Comparison of ENCODE assay signal across 34 cellular contexts in the genomic region with DNA sequence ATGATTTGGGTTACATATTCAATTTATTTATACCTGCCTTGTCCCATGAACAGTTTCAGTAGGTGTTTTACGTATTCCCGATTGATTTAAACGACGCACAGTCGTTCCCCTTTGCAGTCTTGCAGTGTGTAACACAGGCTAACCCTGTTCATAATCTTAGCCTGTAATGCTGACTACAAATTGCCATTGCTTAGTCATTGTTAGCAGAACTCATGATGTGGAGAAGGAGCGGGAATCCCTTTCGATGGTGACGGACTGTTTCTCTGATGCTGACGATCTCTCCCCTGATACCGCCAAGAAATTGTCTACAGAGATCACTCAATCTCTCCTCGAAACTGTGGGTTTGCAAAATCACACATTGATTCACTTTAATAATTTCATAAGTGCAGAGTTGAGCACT.
"Had no signal": no experiment of that assay in that cellular context is flagged by ENCODE, and none has a peak within 500 bp of the region (broad histone marks: within the 10 kb centered on the region; RNA-seq: fewer than 3 reads in every experiment).

No MANE protein-coding gene starts in this region.

- H3K4me1 ChIP-seq: adrenal gland, esophagus muscularis mucosa, foreskin keratinocyte, gastrocnemius medialis, heart right ventricle had no signal

- H3K4me3 ChIP-seq: adrenal gland, body of pancreas, esophagus muscularis mucosa, gastrocnemius medialis, heart right ventricle had no signal

- FAIRE-seq: colon had no signal

- DNase-seq: activated B cell treated with CpG ODN at 0.5 μM for 24 hours; activated CD4-positive, alpha-beta memory T cell treated with anti-CD3 and anti-CD28 coated beads, Interleukin-2, amount 10 ng/mL, durations not matched to agents 7 days and 5 days; activated CD4-positive, alpha-beta T cell treated with anti-CD3 and anti-CD28 coated beads, Interleukin-2, amount 50 U/mL, for 4 hours; activated CD8-positive, alpha-beta memory T cell treated with anti-CD3 and anti-CD28 coated beads, Interleukin-2, amount 50 U/mL, for 48 hours; activated effector memory CD4-positive, alpha-beta T cell treated with anti-CD3 and anti-CD28 coated beads, Interleukin-2, amount 50 U/mL, for 16 hours; activated naive CD4-positive, alpha-beta T cell treated with anti-CD3 and anti-CD28 coated beads for 36 hours; activated naive CD8-positive, alpha-beta T cell treated with anti-CD3 and anti-CD28 coated beads for 36 hours; activated naive CD8-positive, alpha-beta T cell treated with anti-CD3 and anti-CD28 coated beads, Interleukin-2, amount 50 U/mL, for 24 hours; activated T-cell treated with anti-CD3 and anti-CD28 coated beads, Interleukin-2, amount 50 U/mL, for 48 hours; adrenal gland; amygdala; aorta; body of pancreas; caudate nucleus; cortex of kidney; dermis blood vessel endothelial cell; effector CD4-positive, alpha-beta T cell; effector memory CD8-positive, alpha-beta T cell; erythroblast; foreskin keratinocyte; gastrocnemius medialis; heart right ventricle; T-helper 1 cell; T-helper 17 cell; T1000; WERI-Rb-1 had no signal

- H3K27ac Mint-ChIP-seq: activated B cell treated with CpG ODN at 0.5 μM for 24 hours; activated CD4-positive, alpha-beta memory T cell treated with anti-CD3 and anti-CD28 coated beads, Interleukin-2, amount 10 ng/mL, durations not matched to agents 7 days and 5 days; activated CD4-positive, alpha-beta T cell treated with anti-CD3 and anti-CD28 coated beads, Interleukin-2, amount 10 ng/mL, durations not matched to agents 24 days and 14 days; activated naive CD4-positive, alpha-beta T cell treated with anti-CD3 and anti-CD28 coated beads for 36 hours; activated naive CD4-positive, alpha-beta T cell treated with anti-CD3 and anti-CD28 coated beads, Interleukin-2, amount 50 U/mL, for 24 hours; activated naive CD8-positive, alpha-beta T cell treated with anti-CD3 and anti-CD28 coated beads for 36 hours; activated naive CD8-positive, alpha-beta T cell treated with anti-CD3 and anti-CD28 coated beads, Interleukin-2, amount 50 U/mL, for 24 hours; activated T-helper 1 cell treated with anti-CD3 and anti-CD28 coated beads, Interleukin-12 subunit alpha, Interleukin-12 subunit beta, Interleukin-2, Interleukin-4 antibody, amounts not matched to agents 30 ng/mL and 10 ng/mL and 1 ng/mL, durations not matched to agents 14 hours and 24 hours and 36 hours; activated T-helper 2 cell treated with anti-CD3 and anti-CD28 coated beads, Interferon-gamma antibody, Interleukin-2, Interleukin-4, amounts not matched to agents 10 μg/mL and 5 μg/mL and 100 μg/mL, durations not matched to agents 14 hours and 24 hours and 36 hours; effector memory CD8-positive, alpha-beta T cell; T-helper 17 cell; T-helper 2 cell treated with Interferon-gamma antibody and Interleukin-4, amounts not matched to agents 5 μg/mL and 100 μg/mL, for 36 hours had no signal

- H3K27ac ChIP-seq: adrenal gland, body of pancreas, esophagus muscularis mucosa, foreskin keratinocyte, gastrocnemius medialis, heart right ventricle, WERI-Rb-1 had no signal

- H3K27me3 ChIP-seq: adrenal gland, body of pancreas, foreskin keratinocyte had no signal

- H3K9me3 ChIP-seq: adrenal gland, body of pancreas, esophagus muscularis mucosa, gastrocnemius medialis, heart right ventricle had no signal

- H3K36me3 Mint-ChIP-seq: activated naive CD4-positive, alpha-beta T cell treated with anti-CD3 and anti-CD28 coated beads, Interleukin-2, amount 50 U/mL, for 24 hours; activated naive CD8-positive, alpha-beta T cell treated with anti-CD3 and anti-CD28 coated beads for 36 hours had no signal

- H3K4me3 Mint-ChIP-seq: activated B cell treated with CpG ODN at 0.5 μM for 24 hours; activated CD4-positive, alpha-beta memory T cell treated with anti-CD3 and anti-CD28 coated beads, Interleukin-2, amount 10 ng/mL, durations not matched to agents 7 days and 5 days; activated CD4-positive, alpha-beta T cell treated with anti-CD3 and anti-CD28 coated beads, Interleukin-2, amount 10 ng/mL, durations not matched to agents 24 days and 14 days; activated naive CD4-positive, alpha-beta T cell treated with anti-CD3 and anti-CD28 coated beads for 36 hours; activated naive CD4-positive, alpha-beta T cell treated with anti-CD3 and anti-CD28 coated beads, Interleukin-2, amount 50 U/mL, for 24 hours; activated naive CD8-positive, alpha-beta T cell treated with anti-CD3 and anti-CD28 coated beads for 36 hours; activated naive CD8-positive, alpha-beta T cell treated with anti-CD3 and anti-CD28 coated beads, Interleukin-2, amount 50 U/mL, for 24 hours; activated T-helper 1 cell treated with anti-CD3 and anti-CD28 coated beads, Interleukin-12 subunit alpha, Interleukin-12 subunit beta, Interleukin-2, Interleukin-4 antibody, amounts not matched to agents 30 ng/mL and 10 ng/mL and 1 ng/mL, durations not matched to agents 14 hours and 24 hours and 36 hours; effector memory CD8-positive, alpha-beta T cell; T-helper 17 cell; T-helper 2 cell treated with Interferon-gamma antibody and Interleukin-4, amounts not matched to agents 5 μg/mL and 100 μg/mL, for 36 hours had no signal

- H3K36me3 ChIP-seq: adrenal gland, esophagus muscularis mucosa, gastrocnemius medialis, heart right ventricle, WERI-Rb-1 had no signal

- H3K9me3 Mint-ChIP-seq: activated B cell treated with CpG ODN at 0.5 μM for 24 hours; activated CD4-positive, alpha-beta memory T cell treated with anti-CD3 and anti-CD28 coated beads, Interleukin-2, amount 10 ng/mL, durations not matched to agents 7 days and 5 days; activated CD4-positive, alpha-beta T cell treated with anti-CD3 and anti-CD28 coated beads, Interleukin-2, amount 10 ng/mL, durations not matched to agents 24 days and 14 days; activated naive CD4-positive, alpha-beta T cell treated with anti-CD3 and anti-CD28 coated beads for 36 hours; activated naive CD4-positive, alpha-beta T cell treated with anti-CD3 and anti-CD28 coated beads, Interleukin-2, amount 50 U/mL, for 24 hours; activated naive CD8-positive, alpha-beta T cell treated with anti-CD3 and anti-CD28 coated beads for 36 hours; activated naive CD8-positive, alpha-beta T cell treated with anti-CD3 and anti-CD28 coated beads, Interleukin-2, amount 50 U/mL, for 24 hours; activated T-helper 1 cell treated with anti-CD3 and anti-CD28 coated beads, Interleukin-12 subunit alpha, Interleukin-12 subunit beta, Interleukin-2, Interleukin-4 antibody, amounts not matched to agents 30 ng/mL and 10 ng/mL and 1 ng/mL, durations not matched to agents 14 hours and 24 hours and 36 hours; activated T-helper 2 cell treated with anti-CD3 and anti-CD28 coated beads, Interferon-gamma antibody, Interleukin-2, Interleukin-4, amounts not matched to agents 10 μg/mL and 5 μg/mL and 100 μg/mL, durations not matched to agents 14 hours and 24 hours and 36 hours; effector memory CD8-positive, alpha-beta T cell; T-helper 2 cell treated with Interferon-gamma antibody and Interleukin-4, amounts not matched to agents 5 μg/mL and 100 μg/mL, for 36 hours had no signal

- ATAC-seq: activated CD4-positive, CD25-positive, alpha-beta regulatory T cell treated with anti-CD3 and anti-CD28 coated beads, Interleukin-2, amount 50 U/mL, for 24 hours; activated naive CD8-positive, alpha-beta T cell treated with anti-CD3 and anti-CD28 coated beads, Interleukin-2, amount 50 U/mL, for 24 hours; body of pancreas; effector memory CD8-positive, alpha-beta T cell; foreskin keratinocyte; gastrocnemius medialis; heart right ventricle; T-helper 17 cell had no signal
